Comparison of ENCODE assay signal across 17 cellular contexts in genomic region chr1:180042994-180043622, GRCh38.
DNase-seq lines count a peak whose midpoint lies in the region; ATAC-seq, FAIRE-seq and TF ChIP-seq lines count a peak whose summit lies in the region.
"Had no signal": no experiment of that assay in that cellular context is flagged by ENCODE, and none has a peak within 500 bp of the region (broad histone marks: within the 10 kb centered on the region; RNA-seq: fewer than 3 reads in every experiment).

No MANE protein-coding gene starts in this region.

- H3K27me3 ChIP-seq in AG04450 (ENCODE audit: control insufficient read depth, insufficient read depth, low read length) (no peaks in the 10 kb centered on the region), astrocyte (ENCODE audit: insufficient read depth, low read length) (no peaks in the 10 kb centered on the region), GM23338 (ENCODE audit: insufficient read depth) (no peaks in the 10 kb centered on the region)
- H3K27me3 ChIP-seq: gastrocnemius medialis, tibial artery had no signal

- no peak overlapping the region for H3K9ac ChIP-seq in astrocyte (ENCODE audit: low read length)

- H3K4me3 ChIP-seq in AG04450 (ENCODE audit: low read depth, low read length) (no peak overlapping the region), astrocyte (ENCODE audit: insufficient read depth, low read depth, low read length) (no peak overlapping the region), GM23338 (no peak overlapping the region)
- H3K4me3 ChIP-seq: coronary artery, gastrocnemius medialis, mucosa of descending colon, tibial artery had no signal

- H3F3A ChIP-seq in GM23338 (replicated peaks; ENCODE audit: low read depth) = no peaks in the 10 kb centered on the region

- H3K4me3 Mint-ChIP-seq in astrocyte (ENCODE audit: unreplicated experiment) = no peak overlapping the region
- H3K4me3 Mint-ChIP-seq in GM23338 = no peak overlapping the region
- H3K4me3 Mint-ChIP-seq: activated naive CD8-positive, alpha-beta T cell had no signal

- TF ChIP-seq CTCF in AG04450 (IDR thresholded peaks at IDR 0.05; ENCODE audit: low read depth, low read length) = no peak
- TF ChIP-seq CTCF in astrocyte (IDR thresholded peaks at IDR 0.05; ENCODE audit: insufficient read depth, low read depth, low read length) = no peak
- no peak for TF ChIP-seq CTCF in GM23338 (conservative IDR thresholded peaks at IDR 0.05; ENCODE audit: low read depth in 2 of 2)

- no peaks in the 10 kb centered on the region for H3K9me3 ChIP-seq in AG04450 (ENCODE audit: control insufficient read depth, insufficient read depth, low read length)
- H3K9me3 ChIP-seq in astrocyte (ENCODE audit: insufficient read depth, low read depth, low read length) = no peaks in the 10 kb centered on the region
- H3K9me3 ChIP-seq: gastrocnemius medialis, mucosa of descending colon, tibial artery had no signal

- H3K9me3 Mint-ChIP-seq in astrocyte (ENCODE audit: unreplicated experiment) = no peaks in the 10 kb centered on the region
- H3K9me3 Mint-ChIP-seq in GM23338 = no peaks in the 10 kb centered on the region

- H4K20me1 ChIP-seq in astrocyte (ENCODE audit: insufficient read depth, low read length) (no peaks in the 10 kb centered on the region), GM23338 (replicated peaks; ENCODE audit: insufficient read depth) (no peaks in the 10 kb centered on the region)

- peak; percentile 42 for DNase-seq in AG04450 (ENCODE audit: low read depth, low spot score)
- peak; percentile 88 for DNase-seq in HCEC 1CT
- peak; percentile 19 for DNase-seq in astrocyte (ENCODE audit: low read depth)
- peak; percentile 5 for DNase-seq in fibroblast of the conjunctiva (ENCODE audit: low read depth)
- DNase-seq in kidney tubule cell (ENCODE audit: low spot score) = no peak
- no peak for DNase-seq in SHP77 (lab: John Stamatoyannopoulos, UW)
- DNase-seq in GM23338 (ENCODE audit: low spot score) = no peak
- DNase-seq: C1 segment of cervical spinal cord, gastrocnemius medialis, mucosa of descending colon, NCI-H1105, NCI-H345, tibial artery had no signal

- H3K4me1 ChIP-seq in astrocyte (ENCODE audit: insufficient read depth, low read length) = peaks cover 14% of the 10 kb centered on the region
- no peaks in the 10 kb centered on the region for H3K4me1 ChIP-seq in GM23338 (ENCODE audit: insufficient read depth)
- H3K4me1 ChIP-seq: gastrocnemius medialis, tibial artery had no signal

- H2AFZ ChIP-seq in astrocyte (ENCODE audit: low read depth, low read length) (no peak overlapping the region), GM23338 (no peak overlapping the region)

- no peak overlapping the region for H3K27ac Mint-ChIP-seq in astrocyte (ENCODE audit: unreplicated experiment)
- no peak overlapping the region for H3K27ac Mint-ChIP-seq in GM23338
- H3K27ac Mint-ChIP-seq: activated naive CD8-positive, alpha-beta T cell had no signal

- no peak for ATAC-seq in GM23338
- no peak for ATAC-seq in esophagus mucosa
- ATAC-seq: gastrocnemius medialis, mucosa of descending colon had no signal

- H3K27ac ChIP-seq in AG04450 (ENCODE audit: low read depth, low read length) (peak overlapping the region; percentile 53), astrocyte (ENCODE audit: low read depth, low read length) (peak overlapping the region; percentile 49), GM23338 (ENCODE audit: low read depth) (no peak overlapping the region)
- H3K27ac ChIP-seq: coronary artery, gastrocnemius medialis, tibial artery had no signal

- CTCF ChIA-PET in AG04450 (lab: Charles Lee) = interaction anchor here (1.1 kb wide), 1 partner anchor 126 kb away, joined by 3 read pairs; no protein-coding TSS in a partner anchor

- H3K4me1 Mint-ChIP-seq in astrocyte (ENCODE audit: low read depth, unreplicated experiment) (no peaks in the 10 kb centered on the region), GM23338 (no peaks in the 10 kb centered on the region)

- H3K36me3 Mint-ChIP-seq in astrocyte (ENCODE audit: low read depth, unreplicated experiment) (peaks cover 17% of the 10 kb centered on the region), GM23338 (ENCODE audit: low read depth) (peaks cover 32% of the 10 kb centered on the region; the same call in 2 of the 3 replicates)

- FAIRE-seq in astrocyte (lab: Jason Lieb, UNC) = no peak
- FAIRE-seq: islet of Langerhans had no signal

- H3K36me3 ChIP-seq in astrocyte (ENCODE audit: insufficient read depth, low read length) (peaks cover 16% of the 10 kb centered on the region), GM23338 (ENCODE audit: insufficient read depth) (peaks cover 11% of the 10 kb centered on the region)

- POLR2A ChIA-PET in AG04450 (lab: Yijun Ruan, JAX) = interaction anchor here (0.5 to 1.7 kb wide), 6 partner anchors 15 to 122 kb away, joined by 3 to 11 read pairs (median 6); partner anchors contain the start of gene QSOX1

- H3K27me3 Mint-ChIP-seq in astrocyte (ENCODE audit: low read depth, unreplicated experiment) (no peaks in the 10 kb centered on the region), GM23338 (ENCODE audit: insufficient read depth, low read depth, poor library complexity) (no peaks in the 10 kb centered on the region)
- H3K27me3 Mint-ChIP-seq: activated naive CD8-positive, alpha-beta T cell had no signal

- H3K4me2 ChIP-seq in astrocyte (ENCODE audit: low read length) = peak overlapping the region; percentile 35
- no peak overlapping the region for H3K4me2 ChIP-seq in GM23338

- H3K79me2 ChIP-seq in astrocyte (ENCODE audit: insufficient read depth, low read length) (no peaks in the 10 kb centered on the region), GM23338 (replicated peaks; ENCODE audit: insufficient read depth) (no peaks in the 10 kb centered on the region)

- H3K9me2 ChIP-seq in GM23338 (ENCODE audit: insufficient read depth) = no peaks in the 10 kb centered on the region

TF ChIP-seq in GM23338, 12 proteins besides CTCF, POLR2A, EP300 and RAD21 (continues in another document):
- TF ChIP-seq JUNB (IDR thresholded peaks at IDR 0.05; ENCODE audit: unreplicated experiment) = no peak
- TF ChIP-seq CREB1 (CRISPR knock-in tag; IDR thresholded peaks at IDR 0.05; ENCODE audit: low read depth) = no peak
- no peak for TF ChIP-seq EZH2phosphoT487 (IDR thresholded peaks at IDR 0.05; ENCODE audit: unreplicated experiment)
- no peak for TF ChIP-seq NANOG (IDR thresholded peaks at IDR 0.05; ENCODE audit: borderline replicate concordance)
- no peak for TF ChIP-seq ZNF331 (CRISPR knock-in tag; IDR thresholded peaks at IDR 0.05; ENCODE audit: low read depth)
- TF ChIP-seq STAT1 (IDR thresholded peaks at IDR 0.05; ENCODE audit: unreplicated experiment) = no peak
- TF ChIP-seq, protein P1, sequence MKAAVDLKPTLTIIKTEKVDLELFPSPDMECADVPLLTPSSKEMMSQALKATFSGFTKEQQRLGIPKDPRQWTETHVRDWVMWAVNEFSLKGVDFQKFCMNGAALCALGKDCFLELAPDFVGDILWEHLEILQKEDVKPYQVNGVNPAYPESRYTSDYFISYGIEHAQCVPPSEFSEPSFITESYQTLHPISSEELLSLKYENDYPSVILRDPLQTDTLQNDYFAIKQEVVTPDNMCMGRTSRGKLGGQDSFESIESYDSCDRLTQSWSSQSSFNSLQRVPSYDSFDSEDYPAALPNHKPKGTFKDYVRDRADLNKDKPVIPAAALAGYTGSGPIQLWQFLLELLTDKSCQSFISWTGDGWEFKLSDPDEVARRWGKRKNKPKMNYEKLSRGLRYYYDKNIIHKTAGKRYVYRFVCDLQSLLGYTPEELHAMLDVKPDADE (IDR thresholded peaks at IDR 0.05) = no peak
- TF ChIP-seq ZNF114 (CRISPR knock-in tag; IDR thresholded peaks at IDR 0.05) = no peak
- TF ChIP-seq POLR2AphosphoS5 (IDR thresholded peaks at IDR 0.05; ENCODE audit: low read depth) = no peak

Comparison
In these comparisons a context has a peak if more than half of its experiments do, and no peak if none do; other contexts are left out.
1. DNase-seq: peak in AG04450 (single experiment), HCEC 1CT (single experiment), astrocyte (single experiment) and fibroblast of the conjunctiva (single experiment); none in kidney tubule cell (single experiment), SHP77 (0 of 2) and GM23338 (single experiment).